Comparison of ENCODE assay signal across 9 cellular contexts in the genomic region with DNA sequence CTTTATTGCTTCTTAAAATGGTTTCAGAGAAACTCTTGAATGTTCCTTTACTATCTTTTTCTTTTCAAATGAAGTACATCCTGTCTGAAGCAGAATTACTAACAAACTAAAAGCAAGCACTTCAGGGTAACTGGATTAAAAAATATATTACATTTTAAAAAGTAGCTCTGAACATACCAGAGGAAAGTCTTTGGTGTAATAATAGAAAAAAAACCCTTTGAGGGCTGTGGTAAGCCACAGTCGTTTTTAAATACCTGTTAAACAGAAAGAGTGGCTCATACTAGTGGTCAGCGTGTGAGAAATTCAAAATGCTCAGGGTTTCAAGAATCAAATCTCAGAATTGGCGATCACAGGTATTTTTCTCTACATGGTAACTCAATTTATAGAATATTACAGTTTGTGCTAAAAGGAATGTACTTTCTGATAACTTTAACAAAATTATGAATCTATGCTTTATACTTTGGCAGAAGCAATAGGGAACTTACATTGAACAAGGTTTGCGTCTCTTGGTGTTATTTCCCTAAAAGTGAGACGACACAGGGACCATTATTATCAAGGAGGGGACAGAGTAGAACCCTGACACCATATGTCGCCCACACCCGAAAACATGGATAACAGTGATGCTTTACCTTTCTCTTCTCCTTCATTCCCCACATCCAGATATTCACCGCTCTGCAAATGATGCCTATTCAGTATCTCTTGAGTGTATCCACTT.
DNase-seq lines count a peak whose midpoint lies in the region; ATAC-seq and TF ChIP-seq lines count a peak whose summit lies in the region.
"Had no signal": no experiment of that assay in that cellular context is flagged by ENCODE, and none has a peak within 500 bp of the region (broad histone marks: within the 10 kb centered on the region; RNA-seq: fewer than 3 reads in every experiment).

No MANE protein-coding gene starts in this region.

- no peak overlapping the region for H3K27ac Mint-ChIP-seq in activated naive CD4-positive, alpha-beta T cell treated with anti-CD3 and anti-CD28 coated beads for 36 hours
- H3K27ac Mint-ChIP-seq in stimulated activated naive B cell treated with anti-CD40 and anti-IgM and Interleukin-4, amounts not matched to agents 10 μg/mL and 1 μg/mL and 100 μg/mL, for 72 hours, result no peak overlapping the region

- DNase-seq in activated naive CD4-positive, alpha-beta T cell treated with anti-CD3 and anti-CD28 coated beads for 36 hours, result peak; percentile 35
- no peak for DNase-seq in activated naive CD4-positive, alpha-beta T cell treated with Interleukin-2 at 50 U/mL for 16 hours
- DNase-seq in OCI-LY7 (ENCODE audit: low spot score) (no peak), G401 (ENCODE audit: low spot score) (no peak), brain microvascular endothelial cell (no peak), HCEC 1CT (no peak)
- DNase-seq in stimulated activated naive B cell treated with anti-CD40 and anti-IgM and Interleukin-4, amounts not matched to agents 10 μg/mL and 1 μg/mL and 100 μg/mL, for 72 hours, result no peak

- no peaks in the 10 kb centered on the region for H3K27me3 Mint-ChIP-seq in activated naive CD4-positive, alpha-beta T cell treated with anti-CD3 and anti-CD28 coated beads for 36 hours (ENCODE audit: low read depth)
- no peaks in the 10 kb centered on the region for H3K27me3 Mint-ChIP-seq in stimulated activated naive B cell treated with anti-CD40 and anti-IgM and Interleukin-4, amounts not matched to agents 10 μg/mL and 1 μg/mL and 100 μg/mL, for 72 hours

- H3K4me2 ChIP-seq in OCI-LY7 (ENCODE audit: low read length), result peak overlapping the region; percentile 1; the same call in 1 of the 2 replicates

- H4K20me1 ChIP-seq in OCI-LY7 (ENCODE audit: insufficient read depth, low read length), result no peaks in the 10 kb centered on the region

- no peaks in the 10 kb centered on the region for H3K79me2 ChIP-seq in OCI-LY7 (ENCODE audit: insufficient read depth, low read depth, low read length)
- H3K79me2 ChIP-seq: parathyroid adenoma had no signal

- no peaks in the 10 kb centered on the region for H3K9me3 ChIP-seq in OCI-LY7 (ENCODE audit: low read length)

- H3K4me3 ChIP-seq in OCI-LY7 (ENCODE audit: low read depth, low read length, poor library complexity, severe bottlenecking) (no peak overlapping the region), brain microvascular endothelial cell (ENCODE audit: low read depth, low read length) (no peak overlapping the region)

- peak overlapping the region; percentile 30; the same call in 1 of the 2 replicates for H2AFZ ChIP-seq in OCI-LY7 (ENCODE audit: low read length)
- H2AFZ ChIP-seq: parathyroid adenoma had no signal

- H3K4me3 Mint-ChIP-seq in activated naive CD4-positive, alpha-beta T cell treated with anti-CD3 and anti-CD28 coated beads for 36 hours, result no peak overlapping the region
- peak overlapping the region in 1 of 2 donors; percentile 50 for H3K4me3 Mint-ChIP-seq in stimulated activated naive B cell treated with anti-CD40 and anti-IgM and Interleukin-4, amounts not matched to agents 10 μg/mL and 1 μg/mL and 100 μg/mL, for 72 hours

- no TSS peak for BruUV-seq in OCI-LY7 (replicated peaks; lab: Mats Ljungman, UMichigan)

- intact Hi-C loops in activated naive CD4-positive, alpha-beta T cell treated with anti-CD3 and anti-CD28 coated beads for 36 hours (cut with micrococcal nuclease), result loop anchor here (1.0 to 10.0 kb wide), 4 partner anchors 8 to 678 kb away; a partner anchor contains a TSS
- intact Hi-C loops in OCI-LY7 (cut with micrococcal nuclease; ENCODE audit: unreplicated experiment), result loop anchor here (5.0 to 10.0 kb wide), 2 partner anchors 50 to 208 kb away; no protein-coding TSS in a partner anchor

- peaks cover 51% of the 10 kb centered on the region for H3K4me1 Mint-ChIP-seq in activated naive CD4-positive, alpha-beta T cell treated with anti-CD3 and anti-CD28 coated beads for 36 hours (ENCODE audit: low read depth)
- H3K4me1 Mint-ChIP-seq in stimulated activated naive B cell treated with anti-CD40 and anti-IgM and Interleukin-4, amounts not matched to agents 10 μg/mL and 1 μg/mL and 100 μg/mL, for 72 hours, result peaks cover 20 to 40% of the 10 kb centered on the region in 2 donors

- H3K9me3 Mint-ChIP-seq in activated naive CD4-positive, alpha-beta T cell treated with anti-CD3 and anti-CD28 coated beads for 36 hours, result peaks cover 1% of the 10 kb centered on the region
- H3K9me3 Mint-ChIP-seq in stimulated activated naive B cell treated with anti-CD40 and anti-IgM and Interleukin-4, amounts not matched to agents 10 μg/mL and 1 μg/mL and 100 μg/mL, for 72 hours, result no peaks in the 10 kb centered on the region

- peaks cover 17% of the 10 kb centered on the region for H3K4me1 ChIP-seq in OCI-LY7 (ENCODE audit: insufficient read depth, low read length, poor library complexity, severe bottlenecking)
- H3K4me1 ChIP-seq: parathyroid adenoma had no signal

- in situ Hi-C loops in G401 (cut with HindIII; ENCODE audit: low sequenced_read_pairs) (no loop called here), brain microvascular endothelial cell (cut with HindIII; ENCODE audit: low pct_ligation_motif_present, low sequenced_read_pairs) (no loop called here)

- peak; percentile 98 for ATAC-seq in HG02678 (IDR thresholded peaks at IDR 0.05; ENCODE audit: unreplicated experiment)
- peak; percentile 93 to 96 for ATAC-seq in stimulated activated naive B cell treated with anti-CD40 and anti-IgM and Interleukin-4, amounts not matched to agents 10 μg/mL and 1 μg/mL and 100 μg/mL, for 72 hours (replicated peaks)

- no peaks in the 10 kb centered on the region for H3K9me2 ChIP-seq in OCI-LY7 (ENCODE audit: insufficient read depth, low read length)

- no peaks in the 10 kb centered on the region for H3K27me3 ChIP-seq in brain microvascular endothelial cell (replicated peaks)

- H3K36me3 Mint-ChIP-seq in activated naive CD4-positive, alpha-beta T cell treated with anti-CD3 and anti-CD28 coated beads for 36 hours (ENCODE audit: low read depth), result no peaks in the 10 kb centered on the region
- H3K36me3 Mint-ChIP-seq in stimulated activated naive B cell treated with anti-CD40 and anti-IgM and Interleukin-4, amounts not matched to agents 10 μg/mL and 1 μg/mL and 100 μg/mL, for 72 hours, result no peaks in the 10 kb centered on the region

- CTCF ChIA-PET in activated naive CD4-positive, alpha-beta T cell treated with anti-CD3 and anti-CD28 coated beads for 36 hours (lab: Charles Lee), result interaction anchor here (0.6 to 1.4 kb wide), 2 partner anchors 17 to 166 kb away, joined by 3 to 12 read pairs; no protein-coding TSS in a partner anchor
- CTCF ChIA-PET in OCI-LY7 (lab: Charles Lee; ENCODE audit: unreplicated experiment), result no interaction called here

- no peaks in the 10 kb centered on the region for H3K36me3 ChIP-seq in OCI-LY7 (ENCODE audit: insufficient read depth, low read length)
- no peaks in the 10 kb centered on the region for H3K36me3 ChIP-seq in brain microvascular endothelial cell (replicated peaks)

- no peak overlapping the region for H3K27ac ChIP-seq in OCI-LY7 (ENCODE audit: low read depth, low read length, poor library complexity, severe bottlenecking)
- no peak overlapping the region for H3K27ac ChIP-seq in brain microvascular endothelial cell
- H3K27ac ChIP-seq: parathyroid adenoma had no signal

- POLR2A ChIA-PET in OCI-LY7 (lab: Charles Lee), result interaction anchor here (0.7 to 1.1 kb wide), 3 partner anchors 109 to 145 kb away, joined by 3 to 4 read pairs (median 3); no protein-coding TSS in a partner anchor

- TF ChIP-seq CTCF in OCI-LY7 (conservative IDR thresholded peaks at IDR 0.05; ENCODE audit: low read length) (no peak), brain microvascular endothelial cell (IDR thresholded peaks at IDR 0.05; ENCODE audit: low read depth, low read length, missing control alignments) (no peak)
